19 cellular contexts compared by ENCODE assay signal in genomic region chr10:129945941-129946760, GRCh38. TPM values are rescaled to one million over a fixed set of nuclear protein-coding genes. Genes with fewer than 3 reads are reported as not detected.
DNase-seq lines count a peak whose midpoint lies in the region; ATAC-seq and TF ChIP-seq lines count a peak whose summit lies in the region.
"Had no signal": no experiment of that assay in that cellular context is flagged by ENCODE, and none has a peak within 500 bp of the region (broad histone marks: within the 10 kb centered on the region; RNA-seq: fewer than 3 reads in every experiment).

No MANE protein-coding gene starts in this region.

- H3K9ac ChIP-seq in adipocyte (ENCODE audit: low read length): peak overlapping the region; percentile 73

- peaks cover 85% of the 10 kb centered on the region for H3K79me2 ChIP-seq in osteoblast (ENCODE audit: insufficient read depth, low read length)

- peak overlapping the region; percentile 59 for H3K4me2 ChIP-seq in osteoblast (ENCODE audit: insufficient read depth, low read length)

- H3K4me3 ChIP-seq in adipocyte (ENCODE audit: low read length) (peak overlapping the region; percentile 72), osteoblast (ENCODE audit: insufficient read depth, low read length) (peak overlapping the region; percentile 35), tibial nerve (peak overlapping the region in 1 of 4 donors; percentile 17)
- H3K4me3 ChIP-seq: skin epidermis had no signal

- peaks cover 21% of the 10 kb centered on the region for H4K20me1 ChIP-seq in osteoblast (ENCODE audit: insufficient read depth, low read length)

- no peak for DNase-seq in adipocyte (ENCODE audit: low read depth)
- DNase-seq in Right ventricle myocardium superior: no peak
- peak; percentile 92 for DNase-seq in osteoblast (ENCODE audit: insufficient read length, low spot score, missing footprints)
- DNase-seq in tibial nerve (ENCODE audit: low spot score in 2 of 2): peak in 1 of 2 donors; percentile 19
- no peak for DNase-seq in NCI-H2029 treated with DMSO at 0.1 percent for 48 hours (lab: John Stamatoyannopoulos, UW)
- DNase-seq in SHP77 (lab: John Stamatoyannopoulos, UW): no peak
- DNase-seq: activated CD4-positive, CD25-positive, alpha-beta regulatory T cell treated with anti-CD3 and anti-CD28 coated beads, Interleukin-2, amount 50 U/mL, for 72 hours; activated CD8-positive, alpha-beta memory T cell treated with anti-CD3 and anti-CD28 coated beads, Interleukin-2, amount 50 U/mL, for 4 hours; activated naive CD4-positive, alpha-beta T cell treated with anti-CD3 and anti-CD28 coated beads, Interleukin-2, amount 10 ng/mL, durations not matched to agents 7 days and 5 days; CD4-positive, alpha-beta T cell; naive B cell; NCI-H2029; NCI-H774; stimulated activated naive CD8-positive, alpha-beta T cell treated with anti-CD3 and anti-CD28 coated beads, Interleukin-15, amount 100 ng/mL, for 72 hours had no signal

- TF ChIP-seq CTCF in osteoblast (IDR thresholded peaks at IDR 0.05; ENCODE audit: extremely low read depth, low read depth, low read length) (no peak), tibial nerve (IDR thresholded peaks at IDR 0.05) (no peak)

- H3K27me3 ChIP-seq in adipocyte (replicated peaks; ENCODE audit: control insufficient read depth, insufficient read depth, low read length): no peaks in the 10 kb centered on the region
- H3K27me3 ChIP-seq in osteoblast (ENCODE audit: insufficient read depth, low read length): no peaks in the 10 kb centered on the region
- no peaks in the 10 kb centered on the region for H3K27me3 ChIP-seq in tibial nerve

- no peak overlapping the region for H2AFZ ChIP-seq in osteoblast (ENCODE audit: low read length)

- peak overlapping the region; percentile 72 for H3K27ac ChIP-seq in osteoblast (ENCODE audit: low read depth, low read length)
- H3K27ac ChIP-seq in tibial nerve: peak overlapping the region; percentile 38 to 86 (median 72)

- TF ChIP-seq EP300 in tibial nerve (IDR thresholded peaks at IDR 0.05): peak; percentile 47 to 72

- 25 to 26% methylated on average over 26 of the region's 26 CpGs for WGBS in tibial nerve, 2 donors

- peak; percentile 78 for ATAC-seq in Right ventricle myocardium superior (ENCODE audit: poor library complexity)
- no peak for ATAC-seq in HG02973 (IDR thresholded peaks at IDR 0.05; ENCODE audit: unreplicated experiment)
- ATAC-seq: Panc1; stimulated activated naive CD8-positive, alpha-beta T cell treated with anti-CD3 and anti-CD28 coated beads, Interleukin-15, amount 100 ng/mL, for 72 hours had no signal

- H3K9me3 ChIP-seq in adipocyte (ENCODE audit: control insufficient read depth, low read length) (no peaks in the 10 kb centered on the region), osteoblast (ENCODE audit: low read depth, low read length) (no peaks in the 10 kb centered on the region), tibial nerve (no peaks in the 10 kb centered on the region)

- TF ChIP-seq POLR2A in tibial nerve (IDR thresholded peaks at IDR 0.05): peak in 1 of 2 donors; percentile 62

- intact Hi-C loops in Right ventricle myocardium superior (cut with DNase I): no loop called here

- H3K36me3 ChIP-seq in adipocyte (ENCODE audit: control insufficient read depth, insufficient read depth, low read length, severe bottlenecking) (no peaks in the 10 kb centered on the region), osteoblast (ENCODE audit: insufficient read depth, low read length) (peaks cover 9% of the 10 kb centered on the region), tibial nerve (no peaks in the 10 kb centered on the region)

- H3K4me1 ChIP-seq in adipocyte (ENCODE audit: control insufficient read depth, insufficient read depth, low read length) (peaks cover 67% of the 10 kb centered on the region), osteoblast (ENCODE audit: insufficient read depth, low read length) (peaks cover 45% of the 10 kb centered on the region), tibial nerve (peaks cover 0 to 84% (median 10%) of the 10 kb centered on the region in 4 donors)

RNA-seq across cellular contexts. Expression of gene EBF3, which starts 17.9 kb away (rescaled TPM):
- total RNA-seq in Right ventricle myocardium superior (6.2 TPM), osteoblast (31.8 and 35.4 TPM in 2 replicates), tibial nerve (10 to 100 TPM; 27.3 to 41.0 (median 31.2) TPM)
- total RNA-seq: CD4-positive, alpha-beta T cell; kidney epithelial cell; T-helper 1 cell treated with Interleukin-12 subunit alpha and Interleukin-12 subunit beta and Interleukin-4 antibody, amounts not matched to agents 30 ng/mL and 1 ng/mL, for 36 hours had no signal
